Comparison of ENCODE assay signal across 9 cellular contexts in genomic region chr11:110447897-110448522, GRCh38. TPM values are rescaled to one million over a fixed set of nuclear protein-coding genes. Genes with fewer than 3 reads are reported as not detected.
A peak's percentile ranks its signal among the peaks of the same experiment; 100 is the strongest.
DNase-seq lines count a peak whose midpoint lies in the region; ATAC-seq and TF ChIP-seq lines count a peak whose summit lies in the region.
"Had no signal": no experiment of that assay in that cellular context is flagged by ENCODE, and none has a peak within 500 bp of the region (broad histone marks: within the 10 kb centered on the region; RNA-seq: fewer than 3 reads in every experiment).

No MANE protein-coding gene starts in this region.

- 50% methylated on average over 5 of the region's 5 CpGs for WGBS in esophagus muscularis mucosa
- 58 to 67% (median 63%) methylated on average over 5 of the region's 5 CpGs for WGBS in stomach, 5 donors

- peaks cover 3 to 33% (median 15%) of the 10 kb centered on the region in 4 donors for H3K4me1 ChIP-seq in esophagus muscularis mucosa
- peaks cover 0 to 28% (median 13%) of the 10 kb centered on the region in 4 donors for H3K4me1 ChIP-seq in stomach
- H3K4me1 ChIP-seq: HAP-1 had no signal

- no peak for ATAC-seq in GM21423 (IDR thresholded peaks at IDR 0.05; ENCODE audit: unreplicated experiment)
- no peak for ATAC-seq in activated CD4-positive, CD25-positive, alpha-beta regulatory T cell treated with anti-CD3 and anti-CD28 coated beads, Interleukin-2, amount 50 U/mL, for 24 hours

- intact Hi-C loops in esophagus muscularis mucosa (cut with DNase I) (no loop called here), stomach (cut with DNase I; ENCODE audit: low total_unique reads) (no loop called here)

- no peak overlapping the region for H3K27ac ChIP-seq in esophagus muscularis mucosa (replicated peaks in 1 of 4)
- no peak overlapping the region for H3K27ac ChIP-seq in stomach
- no peak overlapping the region for H3K27ac ChIP-seq in substantia nigra (ENCODE audit: low read depth, low read length, poor library complexity, severe bottlenecking)

- TF ChIP-seq POLR2A in esophagus muscularis mucosa (IDR thresholded peaks at IDR 0.05; ENCODE audit: low read depth) = no peak
- TF ChIP-seq POLR2A in stomach (IDR thresholded peaks at IDR 0.05) = no peak

- TF ChIP-seq EP300 in esophagus muscularis mucosa (IDR thresholded peaks at IDR 0.05) = no peak
- TF ChIP-seq EP300 in stomach (IDR thresholded peaks at IDR 0.05) = no peak

- TF ChIP-seq CTCF in esophagus muscularis mucosa (IDR thresholded peaks at IDR 0.05) (peak; percentile 41 to 45 (median 43)), stomach (IDR thresholded peaks at IDR 0.05) (peak in 4 of 7 experiments; percentile 18 to 46 (median 35))

- H3K36me3 ChIP-seq in esophagus muscularis mucosa = peaks cover 0 to 9% (median 5%) of the 10 kb centered on the region in 4 donors
- H3K36me3 ChIP-seq in stomach = peaks cover 2 to 14% (median 10%) of the 10 kb centered on the region in 4 donors

- H3K27me3 ChIP-seq in esophagus muscularis mucosa (no peaks in the 10 kb centered on the region), stomach (no peaks in the 10 kb centered on the region)

- H3K4me3 ChIP-seq in esophagus muscularis mucosa (no peak overlapping the region), stomach (no peak overlapping the region)
- H3K4me3 ChIP-seq: HAP-1 had no signal

- H3K9me3 ChIP-seq in esophagus muscularis mucosa = no peaks in the 10 kb centered on the region
- no peaks in the 10 kb centered on the region for H3K9me3 ChIP-seq in stomach
- H3K9me3 ChIP-seq: HAP-1 had no signal

- DNase-seq in NCI-H446 treated with DMSO at 0.1 percent for 48 hours (lab: John Stamatoyannopoulos, UW) (peak; percentile 5), NCI-H446 (lab: John Stamatoyannopoulos, UW) (no peak), NCI-H69 (lab: John Stamatoyannopoulos, UW) (peak; percentile 70), esophagus muscularis mucosa (ENCODE audit: extremely low spot score) (no peak), stomach (no peak), substantia nigra (lab: John Stamatoyannopoulos, UW) (no peak)

RNA-seq across cellular contexts. Expression of gene FDX1, which starts 18.3 kb away (rescaled TPM):
- 10 to 100 TPM; 12.0 to 15.7 (median 13.6) TPM for total RNA-seq in esophagus muscularis mucosa
- 10 to 100 TPM in 4 of 5 donors, under 1 TPM in 1; 0.58 to 78.8 (median 23.5) TPM for total RNA-seq in stomach
- 10 to 100 TPM; 11.2 to 23.4 (median 18.3) TPM for polyA plus RNA-seq in stomach

Comparison
In these comparisons a context has a peak if more than half of its experiments do, and no peak if none do; other contexts are left out.
1. DNase-seq: peak in NCI-H446 treated with DMSO at 0.1 percent for 48 hours (single experiment) and NCI-H69 (single experiment); none in NCI-H446 (0 of 2), esophagus muscularis mucosa (single experiment), stomach (single experiment) and substantia nigra (0 of 49).